2 cellular contexts compared by ENCODE assay signal in the genomic region with DNA sequence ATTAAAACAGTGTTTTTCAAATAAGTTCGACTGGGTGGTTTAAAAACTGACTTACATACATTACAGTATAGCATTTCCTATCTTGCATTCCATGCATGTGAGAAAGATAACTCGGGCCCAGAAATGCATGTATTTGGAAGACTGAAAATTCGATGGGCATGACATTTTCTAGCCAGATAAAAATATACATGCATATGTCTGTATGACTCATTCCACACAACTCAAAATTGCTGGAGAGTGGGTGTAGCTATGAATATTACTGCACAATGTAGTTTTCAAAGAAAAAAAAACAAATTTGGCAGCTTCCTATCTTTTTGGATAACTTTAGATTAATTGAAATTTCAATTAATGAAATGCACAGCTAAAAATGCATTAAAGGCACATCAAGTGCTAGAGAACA.
TF ChIP-seq lines count a peak whose summit lies in the region.

No MANE protein-coding gene starts in this region.

TF ChIP-seq in IMR-90, 13 proteins besides CTCF, POLR2A, EP300 and RAD21:
- TF ChIP-seq FOS (IDR thresholded peaks at IDR 0.05; ENCODE audit: low read depth, low read length): peak; percentile 51
- TF ChIP-seq, protein P1, sequence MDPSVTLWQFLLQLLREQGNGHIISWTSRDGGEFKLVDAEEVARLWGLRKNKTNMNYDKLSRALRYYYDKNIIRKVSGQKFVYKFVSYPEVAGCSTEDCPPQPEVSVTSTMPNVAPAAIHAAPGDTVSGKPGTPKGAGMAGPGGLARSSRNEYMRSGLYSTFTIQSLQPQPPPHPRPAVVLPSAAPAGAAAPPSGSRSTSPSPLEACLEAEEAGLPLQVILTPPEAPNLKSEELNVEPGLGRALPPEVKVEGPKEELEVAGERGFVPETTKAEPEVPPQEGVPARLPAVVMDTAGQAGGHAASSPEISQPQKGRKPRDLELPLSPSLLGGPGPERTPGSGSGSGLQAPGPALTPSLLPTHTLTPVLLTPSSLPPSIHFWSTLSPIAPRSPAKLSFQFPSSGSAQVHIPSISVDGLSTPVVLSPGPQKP (IDR thresholded peaks at IDR 0.05; ENCODE audit: borderline replicate concordance, low read depth, low read length): no peak
- no peak for TF ChIP-seq BHLHE40 (IDR thresholded peaks at IDR 0.05; ENCODE audit: low read depth, low read length)
- TF ChIP-seq, protein P2, sequence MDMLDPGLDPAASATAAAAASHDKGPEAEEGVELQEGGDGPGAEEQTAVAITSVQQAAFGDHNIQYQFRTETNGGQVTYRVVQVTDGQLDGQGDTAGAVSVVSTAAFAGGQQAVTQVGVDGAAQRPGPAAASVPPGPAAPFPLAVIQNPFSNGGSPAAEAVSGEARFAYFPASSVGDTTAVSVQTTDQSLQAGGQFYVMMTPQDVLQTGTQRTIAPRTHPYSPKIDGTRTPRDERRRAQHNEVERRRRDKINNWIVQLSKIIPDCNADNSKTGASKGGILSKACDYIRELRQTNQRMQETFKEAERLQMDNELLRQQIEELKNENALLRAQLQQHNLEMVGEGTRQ (IDR thresholded peaks at IDR 0.05; ENCODE audit: low read depth, low read length): no peak
- no peak for TF ChIP-seq CHD1 (IDR thresholded peaks at IDR 0.05; ENCODE audit: low read depth, low read length)
- TF ChIP-seq RCOR1 (IDR thresholded peaks at IDR 0.05; ENCODE audit: insufficient replicate concordance, low read length): no peak
TF ChIP-seq in IMR-90: peak in this region for 1.

TF ChIP-seq in GM12878, 131 proteins besides CTCF, POLR2A, EP300 and RAD21:
- TF ChIP-seq JUNB (IDR thresholded peaks at IDR 0.05): peak; percentile 8; the same call in 1 of the 2 replicates
- no peak for TF ChIP-seq ZNF274 (IDR thresholded peaks at IDR 0.05; ENCODE audit: insufficient read depth, insufficient read length)
TF ChIP-seq in GM12878: peak in this region for 1.
